ENCODE assay signal across 8 cellular contexts in genomic region chr5:148730955-148731898, GRCh38.
DNase-seq lines count a peak whose midpoint lies in the region; ATAC-seq, FAIRE-seq and TF ChIP-seq lines count a peak whose summit lies in the region.

No MANE protein-coding gene starts in this region.

- H3K79me2 ChIP-seq in HCT116 (ENCODE audit: insufficient read depth, low read length) (no peaks in the 10 kb centered on the region), MM.1S (ENCODE audit: low read length) (no peaks in the 10 kb centered on the region), trophoblast cell (ENCODE audit: control insufficient read depth, insufficient read depth, low read length, poor library complexity) (no peaks in the 10 kb centered on the region)

- H3K36me3 ChIP-seq in HCT116 (ENCODE audit: control insufficient read depth in 1 of 2, insufficient read depth in 2 of 2, low read length in 2 of 2) (no peaks in the 10 kb centered on the region), MM.1S (replicated peaks; ENCODE audit: insufficient read depth, low read length) (no peaks in the 10 kb centered on the region), trophoblast cell (ENCODE audit: control insufficient read depth in 1 of 2, insufficient read depth in 2 of 2, low read length in 2 of 2) (no peaks in the 10 kb centered on the region), upper lobe of left lung (no peaks in the 10 kb centered on the region)

- H2AFZ ChIP-seq in HCT116 (ENCODE audit: low read depth, low read length, poor library complexity, severe bottlenecking) (peak overlapping the region; percentile 95), MM.1S (ENCODE audit: low read length) (peak overlapping the region; percentile 77), trophoblast cell (ENCODE audit: insufficient read depth, low read length, poor library complexity) (no peak overlapping the region)

- H3K27me3 ChIP-seq in HCT116 (ENCODE audit: insufficient read depth, low read length) (peaks cover 9% of the 10 kb centered on the region; the same call in 1 of the 2 replicates), MM.1S (replicated peaks; ENCODE audit: insufficient read depth, low read length) (no peaks in the 10 kb centered on the region), trophoblast cell (ENCODE audit: insufficient read depth, low read length) (no peaks in the 10 kb centered on the region), upper lobe of left lung (no peaks in the 10 kb centered on the region)

- H4K12ac ChIP-seq in trophoblast cell (ENCODE audit: low read depth, low read length), result no peak overlapping the region

- no peaks in the 10 kb centered on the region for H4K20me1 ChIP-seq in HCT116 (ENCODE audit: insufficient read depth)
- no peaks in the 10 kb centered on the region for H4K20me1 ChIP-seq in MM.1S (ENCODE audit: insufficient read depth, low read length)

- H3K4me3 ChIP-seq in HCT116 (replicated peaks in 1 of 2; ENCODE audit: low read depth in 1 of 2, low read length in 2 of 2) (peak overlapping the region; percentile 16 to 45), MM.1S (ENCODE audit: low read length) (peak overlapping the region; percentile 64), trophoblast cell (ENCODE audit: low read depth, low read length) (no peak overlapping the region), upper lobe of left lung (no peak overlapping the region)

- POLR2A ChIA-PET in HCT116 (lab: Charles Lee), result interaction anchor here (1.5 kb wide), 1 partner anchor 383 kb away, joined by 3 read pairs; no protein-coding TSS in a partner anchor

- peak; percentile 97 for FAIRE-seq in frontal cortex (lab: Jason Lieb, UNC)

- TF ChIP-seq CTCF in HCT116 (IDR thresholded peaks at IDR 0.05 in 2 of 3, conservative IDR thresholded peaks at IDR 0.05 in 1 of 3; ENCODE audit: borderline replicate concordance in 1 of 3, insufficient read depth in 1 of 3, low read depth in 2 of 3, low read length in 2 of 3) (peak; percentile 68 to 99 (median 95)), MM.1S (IDR thresholded peaks at IDR 0.05; ENCODE audit: low read length) (peak; percentile 98), upper lobe of left lung (IDR thresholded peaks at IDR 0.05) (peak; percentile 70 to 95 (median 88))

- WGBS in trophoblast cell (ENCODE audit: extremely low coverage, insufficient coverage, insufficient read length), result no CpG with 5 or more reads among the region's 12 CpGs
- WGBS in upper lobe of left lung, 2 donors, result 32 to 37% methylated on average over 12 of the region's 12 CpGs

- H3K4me2 ChIP-seq in HCT116 (ENCODE audit: low read length) (peak overlapping the region; percentile 71), MM.1S (ENCODE audit: low read depth, low read length) (peak overlapping the region; percentile 83), trophoblast cell (ENCODE audit: low read length) (no peak overlapping the region)

- no peak overlapping the region for H2BK12ac ChIP-seq in trophoblast cell (ENCODE audit: low read length)

- H3F3A ChIP-seq in MM.1S (ENCODE audit: insufficient read depth, low read length), result peaks cover 9% of the 10 kb centered on the region

- H4K8ac ChIP-seq in trophoblast cell (ENCODE audit: low read depth, low read length), result no peak overlapping the region

- H3K4me1 ChIP-seq in HCT116 (ENCODE audit: control insufficient read depth in 1 of 2, insufficient read depth in 2 of 2, low read length in 2 of 2) (peaks cover 0 to 9% of the 10 kb centered on the region in 2 experiments; a peak in 2 of 4 replicates), MM.1S (ENCODE audit: low read length) (peaks cover 24% of the 10 kb centered on the region; the same call in 1 of the 2 replicates), trophoblast cell (ENCODE audit: control insufficient read depth in 1 of 2, insufficient read depth in 2 of 2, low read length in 2 of 2) (no peaks in the 10 kb centered on the region), upper lobe of left lung (peaks cover 4 to 13% (median 9%) of the 10 kb centered on the region in 4 donors)

- H2AK5ac ChIP-seq in trophoblast cell (ENCODE audit: low read length), result no peak overlapping the region

- TF ChIP-seq POLR2A in HCT116 (IDR thresholded peaks at IDR 0.05; ENCODE audit: borderline replicate concordance, extremely low read depth, insufficient read depth, insufficient read length), result no peak
- TF ChIP-seq POLR2A in upper lobe of left lung (IDR thresholded peaks at IDR 0.05), result no peak

- peak; percentile 97 for TF ChIP-seq RAD21 in HCT116 (IDR thresholded peaks at IDR 0.05; ENCODE audit: low read depth)

- DNase-seq in GM04504 (ENCODE audit: low read depth), result peak; percentile 59
- peak; percentile 83 for DNase-seq in HCT116 (ENCODE audit: low read depth, low spot score)
- peak; percentile 92 for DNase-seq in MM.1S
- DNase-seq in SIG-M5 (lab: John Stamatoyannopoulos, UW), result peak; percentile 48
- DNase-seq in activated effector memory CD4-positive, alpha-beta T cell treated with Interleukin-2 at 50 U/mL for 16 hours, result peak; percentile 36
- DNase-seq in frontal cortex (ENCODE audit: low spot score in 2 of 2), result peak; percentile 19 to 34
- DNase-seq in trophoblast cell, result peak; percentile 79 to 92
- peak in 1 of 2 donors; percentile 73 for DNase-seq in upper lobe of left lung

- no peak overlapping the region for H3K18ac ChIP-seq in trophoblast cell (ENCODE audit: low read length)

- intact Hi-C loops in HCT116 (cut with micrococcal nuclease), result loop anchor here (1.0 to 5.0 kb wide), 8 partner anchors 181 to 831 kb away; partner anchors contain the start of gene FBXO38

- TF ChIP-seq EP300 in upper lobe of left lung (IDR thresholded peaks at IDR 0.05), result no peak

- no peak overlapping the region for H2BK120ac ChIP-seq in trophoblast cell (ENCODE audit: insufficient read depth, low read length, poor library complexity)

- H3K9ac ChIP-seq in HCT116 (ENCODE audit: low read length) (no peak overlapping the region), MM.1S (ENCODE audit: low read length) (peak overlapping the region; percentile 51; the same call in 1 of the 2 replicates), trophoblast cell (ENCODE audit: low read length) (no peak overlapping the region)

- no TSS peak for BruUV-seq in HCT116 (replicated peaks; lab: Mats Ljungman, UMichigan)

- RAD21 ChIA-PET in HCT116 (lab: Charles Lee; ENCODE audit: low non-redundant PET in 1 of 2, low total read pairs in 2 of 2, uncharacterized antibody in 2 of 2, unreplicated experiment in 2 of 2), result interaction anchor here (0.6 to 1.2 kb wide), 7 partner anchors 10 to 783 kb away, joined by 3 to 10 read pairs (median 6); no protein-coding TSS in a partner anchor

- H3K14ac ChIP-seq in trophoblast cell (ENCODE audit: low read length), result no peak overlapping the region

- CTCF ChIA-PET in HCT116 (lab: Charles Lee), result interaction anchor here (0.6 to 7.8 kb wide), 94 partner anchors 9 to 883 kb away, joined by 3 to 198 read pairs (median 4); partner anchors contain the start of genes SH3TC2 and SPINK13

- H3K27ac ChIP-seq in HCT116 (ENCODE audit: low read depth, low read length) (no peak overlapping the region), MM.1S (ENCODE audit: low read length) (peak overlapping the region; percentile 58; the same call in 1 of the 2 replicates), trophoblast cell (ENCODE audit: low read depth, low read length) (no peak overlapping the region), upper lobe of left lung (no peak overlapping the region)

- H4K91ac ChIP-seq in trophoblast cell (ENCODE audit: low read depth, low read length), result no peak overlapping the region

- H3K9me2 ChIP-seq in HCT116 (ENCODE audit: insufficient read depth) (no peaks in the 10 kb centered on the region), MM.1S (replicated peaks; ENCODE audit: insufficient read depth, low read length) (no peaks in the 10 kb centered on the region)

- no peak overlapping the region for H3K23ac ChIP-seq in trophoblast cell (ENCODE audit: low read length)

- ATAC-seq in HCT116 (peak; percentile 86), upper lobe of left lung (ENCODE audit: low FRiP score in 2 of 2) (peak; percentile 84 to 93)

- H3K9me3 ChIP-seq in HCT116 (ENCODE audit: control insufficient read depth in 1 of 2, insufficient read depth in 1 of 2, low read depth in 1 of 2, low read length in 2 of 2), result no peaks in the 10 kb centered on the region
- H3K9me3 ChIP-seq in MM.1S (replicated peaks; ENCODE audit: insufficient read depth, low read length), result no peaks in the 10 kb centered on the region
- no peaks in the 10 kb centered on the region for H3K9me3 ChIP-seq in trophoblast cell (ENCODE audit: insufficient read depth, low read depth, low read length)
- no peaks in the 10 kb centered on the region for H3K9me3 ChIP-seq in upper lobe of left lung

- no peaks in the 10 kb centered on the region for H3K79me1 ChIP-seq in trophoblast cell (ENCODE audit: low read length)

- no peak overlapping the region for H2BK5ac ChIP-seq in trophoblast cell (ENCODE audit: low read depth, low read length, poor library complexity)

- H3K4ac ChIP-seq in trophoblast cell (ENCODE audit: low read depth, low read length), result no peak overlapping the region

TF ChIP-seq in HCT116, 20 proteins besides CTCF, POLR2A, EP300 and RAD21 (continues in another document):
- TF ChIP-seq, protein P1, sequence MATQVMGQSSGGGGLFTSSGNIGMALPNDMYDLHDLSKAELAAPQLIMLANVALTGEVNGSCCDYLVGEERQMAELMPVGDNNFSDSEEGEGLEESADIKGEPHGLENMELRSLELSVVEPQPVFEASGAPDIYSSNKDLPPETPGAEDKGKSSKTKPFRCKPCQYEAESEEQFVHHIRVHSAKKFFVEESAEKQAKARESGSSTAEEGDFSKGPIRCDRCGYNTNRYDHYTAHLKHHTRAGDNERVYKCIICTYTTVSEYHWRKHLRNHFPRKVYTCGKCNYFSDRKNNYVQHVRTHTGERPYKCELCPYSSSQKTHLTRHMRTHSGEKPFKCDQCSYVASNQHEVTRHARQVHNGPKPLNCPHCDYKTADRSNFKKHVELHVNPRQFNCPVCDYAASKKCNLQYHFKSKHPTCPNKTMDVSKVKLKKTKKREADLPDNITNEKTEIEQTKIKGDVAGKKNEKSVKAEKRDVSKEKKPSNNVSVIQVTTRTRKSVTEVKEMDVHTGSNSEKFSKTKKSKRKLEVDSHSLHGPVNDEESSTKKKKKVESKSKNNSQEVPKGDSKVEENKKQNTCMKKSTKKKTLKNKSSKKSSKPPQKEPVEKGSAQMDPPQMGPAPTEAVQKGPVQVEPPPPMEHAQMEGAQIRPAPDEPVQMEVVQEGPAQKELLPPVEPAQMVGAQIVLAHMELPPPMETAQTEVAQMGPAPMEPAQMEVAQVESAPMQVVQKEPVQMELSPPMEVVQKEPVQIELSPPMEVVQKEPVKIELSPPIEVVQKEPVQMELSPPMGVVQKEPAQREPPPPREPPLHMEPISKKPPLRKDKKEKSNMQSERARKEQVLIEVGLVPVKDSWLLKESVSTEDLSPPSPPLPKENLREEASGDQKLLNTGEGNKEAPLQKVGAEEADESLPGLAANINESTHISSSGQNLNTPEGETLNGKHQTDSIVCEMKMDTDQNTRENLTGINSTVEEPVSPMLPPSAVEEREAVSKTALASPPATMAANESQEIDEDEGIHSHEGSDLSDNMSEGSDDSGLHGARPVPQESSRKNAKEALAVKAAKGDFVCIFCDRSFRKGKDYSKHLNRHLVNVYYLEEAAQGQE (IDR thresholded peaks at IDR 0.05; ENCODE audit: low read depth), result no peak
- TF ChIP-seq ZFX (IDR thresholded peaks at IDR 0.05) (no peak), SRF (IDR thresholded peaks at IDR 0.05; ENCODE audit: low read depth) (0 out of 2 replicates have a peak, but pooled peaks have one; percentile 38), POLR2AphosphoS5 (IDR thresholded peaks at IDR 0.05; ENCODE audit: low read depth, low read length) (no peak)

Comparison
In these comparisons a context has a peak if more than half of its experiments do, and no peak if none do; other contexts are left out.
1. H3K4me3 ChIP-seq: peak in HCT116 (2 of 2) and MM.1S (single experiment); none in trophoblast cell (single experiment) and upper lobe of left lung (0 of 4).
2. Peak in every context shown above with its lines, with median percentiles within 50 percentile points of each other: CTCF ChIP-seq.